ENCODE assay signal across 9 cellular contexts in genomic region chr10:75430000-75430763, GRCh38. TPM values are rescaled to one million over a fixed set of nuclear protein-coding genes. Genes with fewer than 3 reads are reported as not detected.
DNase-seq lines count a peak whose midpoint lies in the region; ATAC-seq and TF ChIP-seq lines count a peak whose summit lies in the region.
"Had no signal": no experiment of that assay in that cellular context is flagged by ENCODE, and none has a peak within 500 bp of the region (broad histone marks: within the 10 kb centered on the region; RNA-seq: fewer than 3 reads in every experiment).

No MANE protein-coding gene starts in this region.

- intact Hi-C loops in activated CD8-positive, alpha-beta T cell treated with anti-CD3 and anti-CD28 coated beads for 36 hours (cut with micrococcal nuclease) = no loop called here

- H4K8ac ChIP-seq in mesendoderm (ENCODE audit: low read depth, low read length) = no peak overlapping the region

- no peaks in the 10 kb centered on the region for H3K9me3 ChIP-seq in duodenal mucosa (ENCODE audit: control insufficient read depth in 1 of 2, low read length in 2 of 2)

- peak; percentile 44 for DNase-seq in activated effector memory CD4-positive, alpha-beta T cell treated with anti-CD3 and anti-CD28 coated beads, Interleukin-2, amount 50 U/mL, for 16 hours
- no peak for DNase-seq in activated effector memory CD4-positive, alpha-beta T cell treated with Interleukin-2 at 50 U/mL for 16 hours
- peak; percentile 90 for DNase-seq in mesendoderm
- DNase-seq in activated CD8-positive, alpha-beta T cell treated with anti-CD3 and anti-CD28 coated beads for 36 hours = no peak
- DNase-seq in HEK293T (ENCODE audit: extremely low spot score) = no peak
- no peak for DNase-seq in activated naive CD4-positive, alpha-beta T cell (lab: John Stamatoyannopoulos, UW)
- DNase-seq in D341Med (ENCODE audit: low spot score) = no peak
- DNase-seq: AML-193 had no signal

- H3K79me2 ChIP-seq in mesendoderm (ENCODE audit: control insufficient read depth, insufficient read depth, low read length) = no peaks in the 10 kb centered on the region

- no peak overlapping the region for H3K27ac Mint-ChIP-seq in activated CD8-positive, alpha-beta T cell treated with anti-CD3 and anti-CD28 coated beads for 36 hours

- H3K27ac ChIP-seq in duodenal mucosa (ENCODE audit: low read depth, low read length) = peak overlapping the region; percentile 32
- no peak overlapping the region for H3K27ac ChIP-seq in mesendoderm (ENCODE audit: low read depth, low read length)

- POLR2A ChIA-PET in activated CD8-positive, alpha-beta T cell treated with anti-CD3 and anti-CD28 coated beads for 36 hours (lab: Charles Lee) = no interaction called here
- POLR2A ChIA-PET in HEK293T (lab: Yijun Ruan, JAX) = interaction anchor here (1.0 to 2.7 kb wide), 5 partner anchors 12 to 78 kb away, joined by 3 to 11 read pairs (median 5); partner anchors contain the start of gene ZNF503

- H2BK120ac ChIP-seq in mesendoderm (ENCODE audit: low read depth, low read length) = no peak overlapping the region

- no peak overlapping the region for H2BK15ac ChIP-seq in mesendoderm (replicated peaks; ENCODE audit: low read depth)

- H3K9me3 Mint-ChIP-seq in activated CD8-positive, alpha-beta T cell treated with anti-CD3 and anti-CD28 coated beads for 36 hours = no peaks in the 10 kb centered on the region

- peak overlapping the region in 1 of 2 donors; percentile 72 for H3K4me3 ChIP-seq in duodenal mucosa (ENCODE audit: low read depth in 1 of 2, low read length in 2 of 2)
- H3K4me3 ChIP-seq in mesendoderm (ENCODE audit: low read length) = no peak overlapping the region

- H3K4me1 ChIP-seq in duodenal mucosa (ENCODE audit: control insufficient read depth in 1 of 2, insufficient read depth in 2 of 2, low read length in 2 of 2) (peaks cover 16 to 24% of the 10 kb centered on the region in 2 donors), mesendoderm (ENCODE audit: control insufficient read depth, low read depth, low read length) (peaks cover 13% of the 10 kb centered on the region)

- H4K5ac ChIP-seq in mesendoderm (ENCODE audit: low read length) = no peak overlapping the region

- no peak overlapping the region for H3K4me2 ChIP-seq in mesendoderm (ENCODE audit: low read length)

- ATAC-seq in activated CD8-positive, alpha-beta T cell treated with anti-CD3 and anti-CD28 coated beads for 36 hours = no peak

- H2AK5ac ChIP-seq in mesendoderm (ENCODE audit: low read length) = no peak overlapping the region

- H3K9ac ChIP-seq in duodenal mucosa (ENCODE audit: low read depth in 1 of 2, low read length in 2 of 2) = no peak overlapping the region
- H3K9ac ChIP-seq in mesendoderm (ENCODE audit: low read length) = no peak overlapping the region

- H3K36me3 ChIP-seq in duodenal mucosa (ENCODE audit: control insufficient read depth in 1 of 2, insufficient read depth in 2 of 2, low read length in 2 of 2) (no peaks in the 10 kb centered on the region), mesendoderm (ENCODE audit: control insufficient read depth, insufficient read depth, low read length) (no peaks in the 10 kb centered on the region)

- WGBS in mesendoderm (ENCODE audit: extremely low coverage, insufficient coverage, low lambda C conversion rate) = no CpG with 5 or more reads among the region's 9 CpGs

- H3K79me1 ChIP-seq in mesendoderm (ENCODE audit: low read length) = no peaks in the 10 kb centered on the region

- H3K56ac ChIP-seq in mesendoderm (ENCODE audit: low read length) = no peak overlapping the region

- no peak overlapping the region for H3K23ac ChIP-seq in mesendoderm (ENCODE audit: low read length)

- H3K36me3 Mint-ChIP-seq in activated CD8-positive, alpha-beta T cell treated with anti-CD3 and anti-CD28 coated beads for 36 hours (ENCODE audit: low read depth) = no peaks in the 10 kb centered on the region

- no peak for TF ChIP-seq CTCF in activated CD8-positive, alpha-beta T cell treated with anti-CD3 and anti-CD28 coated beads for 36 hours (IDR thresholded peaks at IDR 0.05)

- H3K4me3 Mint-ChIP-seq in activated CD8-positive, alpha-beta T cell treated with anti-CD3 and anti-CD28 coated beads for 36 hours = no peak overlapping the region

- H3K27me3 ChIP-seq in duodenal mucosa (ENCODE audit: control insufficient read depth in 1 of 2, insufficient read depth in 2 of 2, low read length in 2 of 2) = no peaks in the 10 kb centered on the region
- H3K27me3 ChIP-seq in mesendoderm (ENCODE audit: insufficient read depth, low read length, poor library complexity) = peaks cover 35% of the 10 kb centered on the region

- H2BK5ac ChIP-seq in mesendoderm (ENCODE audit: low read length) = no peak overlapping the region

- H3K4ac ChIP-seq in mesendoderm (ENCODE audit: low read depth, low read length) = no peak overlapping the region

- CTCF ChIA-PET in activated CD8-positive, alpha-beta T cell treated with anti-CD3 and anti-CD28 coated beads for 36 hours (lab: Charles Lee) = no interaction called here
- CTCF ChIA-PET in HEK293T (lab: Yijun Ruan, JAX) = interaction anchor here (0.6 kb wide), 1 partner anchor 73 kb away, joined by 3 read pairs; no protein-coding TSS in a partner anchor

- H3K4me1 Mint-ChIP-seq in activated CD8-positive, alpha-beta T cell treated with anti-CD3 and anti-CD28 coated beads for 36 hours (ENCODE audit: low read depth) = peaks cover 2% of the 10 kb centered on the region

- peaks cover 52% of the 10 kb centered on the region for H3K27me3 Mint-ChIP-seq in activated CD8-positive, alpha-beta T cell treated with anti-CD3 and anti-CD28 coated beads for 36 hours

- H3K18ac ChIP-seq in mesendoderm (ENCODE audit: low read length) = no peak overlapping the region

TF ChIP-seq in HEK293T, 16 proteins besides CTCF, POLR2A, EP300 and RAD21:
- TF ChIP-seq FOXM1 (IDR thresholded peaks at IDR 0.05; ENCODE audit: borderline replicate concordance) = no peak

RNA-seq across cellular contexts. Expression of gene LRMDA, which starts 1.2 kb away (rescaled TPM):
- polyA plus RNA-seq in mesendoderm (2013, experiment 1 of 2) = 0.17 TPM
- polyA plus RNA-seq in mesendoderm (2013, experiment 2 of 2) = 0.69 TPM
- not detected for total RNA-seq in activated CD8-positive, alpha-beta T cell treated with anti-CD3 and anti-CD28 coated beads for 36 hours

RNA-seq across cellular contexts. Expression of gene ZNF503, which starts 28.6 kb away (rescaled TPM):
- polyA plus RNA-seq in mesendoderm (2013, experiment 1 of 2) = 1.4 TPM
- 1.3 TPM for polyA plus RNA-seq in mesendoderm (2013, experiment 2 of 2)
- total RNA-seq in activated CD8-positive, alpha-beta T cell treated with anti-CD3 and anti-CD28 coated beads for 36 hours = under 1 TPM; 0.25 to 0.31 TPM

Comparison
In these comparisons a context has a peak if more than half of its experiments do, and no peak if none do; other contexts are left out.
1. DNase-seq: peak in activated effector memory CD4-positive, alpha-beta T cell treated with anti-CD3 and anti-CD28 coated beads, Interleukin-2, amount 50 U/mL, for 16 hours (single experiment) and mesendoderm (single experiment); none in activated effector memory CD4-positive, alpha-beta T cell treated with Interleukin-2 at 50 U/mL for 16 hours (single experiment), activated CD8-positive, alpha-beta T cell treated with anti-CD3 and anti-CD28 coated beads for 36 hours (single experiment), HEK293T (single experiment), activated naive CD4-positive, alpha-beta T cell (0 of 4) and D341Med (single experiment).